Comparison of ENCODE assay signal across 8 cellular contexts in the genomic region with DNA sequence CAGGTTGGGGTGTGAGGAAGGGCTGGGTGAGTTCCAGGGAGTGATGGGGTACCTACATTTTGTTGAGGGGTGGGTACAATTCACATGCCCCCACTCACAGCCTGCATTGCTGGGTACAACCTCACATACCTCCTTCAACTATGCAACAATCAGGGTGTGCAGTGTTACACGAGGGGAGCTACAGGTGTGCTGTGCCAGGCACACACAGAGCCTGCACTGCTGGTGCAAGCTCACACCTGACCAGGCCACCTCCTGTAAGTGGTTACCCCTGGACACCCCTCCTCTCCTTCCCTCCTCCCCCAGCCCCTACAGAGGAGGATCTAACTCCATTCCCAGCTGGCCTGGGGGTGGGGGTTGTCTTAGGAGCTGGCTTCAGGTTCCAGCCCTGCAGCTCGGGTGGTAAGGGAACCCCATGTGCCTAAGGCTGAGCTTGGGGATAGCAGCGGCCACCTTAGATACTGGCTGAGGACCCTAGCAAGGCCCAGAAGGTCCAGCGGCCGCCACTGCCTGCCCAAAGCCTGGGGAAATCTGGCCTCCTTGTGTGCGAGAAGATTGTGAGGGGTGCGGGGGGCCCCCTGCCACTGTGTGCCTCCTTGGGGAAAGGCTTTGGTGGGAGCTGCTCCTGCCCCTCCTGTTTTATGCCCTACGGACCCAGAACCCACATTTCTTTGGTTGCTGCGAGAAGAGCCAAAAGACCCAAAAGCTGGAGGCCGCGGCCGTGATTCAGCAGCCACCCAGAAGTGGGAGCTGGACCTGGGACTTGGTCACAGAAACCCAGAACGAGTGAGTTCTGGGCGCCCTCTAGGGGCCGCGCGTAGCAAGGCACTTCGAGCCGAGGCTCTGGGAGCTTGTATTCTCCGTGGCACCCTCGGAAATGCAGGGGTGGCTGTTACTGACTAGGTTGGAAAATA. TPM values are rescaled to one million over a fixed set of nuclear protein-coding genes. Genes with fewer than 3 reads are reported as not detected.
A peak's percentile ranks its signal among the peaks of the same experiment; 100 is the strongest.
DNase-seq lines count a peak whose midpoint lies in the region; ATAC-seq and TF ChIP-seq lines count a peak whose summit lies in the region.

No MANE protein-coding gene starts in this region.

- peaks cover 10 to 40% (median 19%) of the 10 kb centered on the region in 4 donors for H3K27me3 ChIP-seq in liver (ENCODE audit: control insufficient read depth in 4 of 4, insufficient read depth in 4 of 4, low read length in 3 of 4)

- ATAC-seq in HG03095 (IDR thresholded peaks at IDR 0.05; ENCODE audit: unreplicated experiment) (peak; percentile 62), GM21576 (IDR thresholded peaks at IDR 0.05; ENCODE audit: unreplicated experiment) (no peak)

- H3K9ac ChIP-seq in liver (ENCODE audit: low read depth in 1 of 2, low read length in 2 of 2): no peak overlapping the region

- peak; percentile 93 to 97 for TF ChIP-seq RAD21 in liver (IDR thresholded peaks at IDR 0.05)

- peaks cover 0 to 16% (median 4%) of the 10 kb centered on the region in 4 donors for H3K4me1 ChIP-seq in liver (ENCODE audit: control insufficient read depth in 4 of 4, insufficient read depth in 4 of 4, low read length in 3 of 4)

- no peaks in the 10 kb centered on the region for H3K36me3 ChIP-seq in liver (ENCODE audit: control insufficient read depth in 4 of 4, insufficient read depth in 3 of 4, low read depth in 1 of 4, low read length in 3 of 4)

- no peaks in the 10 kb centered on the region for H3K9me3 ChIP-seq in liver (ENCODE audit: control insufficient read depth in 4 of 4, low read length in 3 of 4)

- no peak overlapping the region for H3K4me3 ChIP-seq in liver (ENCODE audit: low read depth in 1 of 3, low read length in 3 of 3)

- WGBS in liver: 12% methylated on average over 21 of the region's 21 CpGs

- DNase-seq in EH (ENCODE audit: low read depth) (peak; percentile 81), NCI-H526 (lab: John Stamatoyannopoulos, UW) (peak; percentile 51 to 81), cerebellum (ENCODE audit: low spot score) (peak; percentile 81)
- peak; percentile 89 for DNase-seq in activated CD4-positive, alpha-beta T cell treated with anti-CD3 and anti-CD28 coated beads for 48 hours
- peak; percentile 77 to 80 for DNase-seq in stimulated activated CD4-positive, alpha-beta T cell treated with anti-CD3 and anti-CD28 coated beads, Interleukin-4, amount 100 ng/mL, for 48 hours (ENCODE audit: low read depth in 2 of 2)

- H3K27ac ChIP-seq in liver (ENCODE audit: low read depth in 1 of 2, low read length in 2 of 2): no peak overlapping the region

- peak; percentile 95 for TF ChIP-seq CTCF in liver (IDR thresholded peaks at IDR 0.05; ENCODE audit: low read depth, low read length, missing input control)

TF ChIP-seq in liver, 16 proteins besides CTCF, POLR2A, EP300 and RAD21:
- TF ChIP-seq FOXA2 (IDR thresholded peaks at IDR 0.05) (no peak), HNF4A (conservative IDR thresholded peaks at IDR 0.05) (peak; percentile 7 to 17), RXRA (IDR thresholded peaks at IDR 0.05) (peak in 1 of 2 donors; percentile 14), YY1 (IDR thresholded peaks at IDR 0.05) (peak; percentile 15)

RNA-seq across cellular contexts. Expression of a gene that starts 10.8 kb away (rescaled TPM):
- not detected for total RNA-seq in cerebellum
- under 1 TPM; 0.33 to 0.79 TPM for total RNA-seq in liver
- under 1 TPM; 0.06 to 0.28 TPM for polyA plus RNA-seq in liver
